ENCODE assay signal across 22 cellular contexts in the genomic region with DNA sequence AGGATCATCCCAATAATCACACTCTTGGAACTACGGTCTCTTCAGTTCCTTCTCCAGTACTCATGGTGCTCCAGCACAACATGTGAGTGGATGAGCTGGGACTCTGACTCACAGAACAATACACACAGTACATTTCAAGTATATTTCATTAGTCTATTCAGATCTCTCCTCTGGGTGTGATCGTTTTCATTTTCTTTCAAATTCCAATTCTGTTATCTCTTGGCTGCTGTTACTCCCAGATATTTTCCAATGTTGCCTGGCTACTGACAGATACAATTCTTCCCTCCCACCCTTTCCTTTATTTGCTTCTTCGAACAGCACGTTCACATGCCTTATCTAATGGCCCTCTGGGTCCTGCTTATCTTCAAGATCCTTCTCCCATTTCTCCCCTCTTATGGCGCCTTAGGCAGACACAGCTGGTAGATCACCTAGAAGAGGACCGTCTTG.
A peak's percentile ranks its signal among the peaks of the same experiment; 100 is the strongest.
DNase-seq lines count a peak whose midpoint lies in the region; ATAC-seq and TF ChIP-seq lines count a peak whose summit lies in the region.
"Had no signal": no experiment of that assay in that cellular context is flagged by ENCODE, and none has a peak within 500 bp of the region (broad histone marks: within the 10 kb centered on the region; RNA-seq: fewer than 3 reads in every experiment).

No MANE protein-coding gene starts in this region.

- H3K4me2 ChIP-seq in mesendoderm (ENCODE audit: low read length) (no peak overlapping the region), PC-3 (ENCODE audit: low read length) (no peak overlapping the region)
- H3K4me2 ChIP-seq: KMS-11 had no signal

- DNase-seq in Right ventricle myocardium superior (no peak), cardiac septum (ENCODE audit: low spot score) (no peak), foreskin keratinocyte (peak; percentile 12 to 28), mesendoderm (peak; percentile 31), aorta (no peak), PC-3 (no peak)
- DNase-seq in activated CD8-positive, alpha-beta memory T cell treated with anti-CD3 and anti-CD28 coated beads, Interleukin-2, amount 50 U/mL, for 48 hours = no peak
- DNase-seq: activated CD4-positive, alpha-beta memory T cell treated with anti-CD3 and anti-CD28 coated beads for 36 hours; activated CD4-positive, CD25-positive, alpha-beta regulatory T cell; activated gamma-delta T cell treated with Interleukin-2 at 50 U/mL for 16 hours; AML-193; CD8-positive, alpha-beta memory T cell; glutamatergic neuron; stimulated activated CD4-positive, alpha-beta T cell treated with anti-CD3 and anti-CD28 coated beads, Interleukin-12 subunit alpha, Interleukin-12 subunit beta, amount 100 ng/mL, for 4 hours; stimulated activated naive CD8-positive, alpha-beta T cell treated with anti-CD3 and anti-CD28 coated beads, Interleukin-15, amount 100 ng/mL, for 72 hours; upper lobe of right lung had no signal

- no peaks in the 10 kb centered on the region for H3K79me2 ChIP-seq in mesendoderm (ENCODE audit: control insufficient read depth, insufficient read depth, low read length)
- H3K79me2 ChIP-seq in PC-3 (ENCODE audit: low read length) = no peaks in the 10 kb centered on the region

- no peak overlapping the region for H2BK15ac ChIP-seq in mesendoderm (replicated peaks; ENCODE audit: low read depth)

- no peak overlapping the region for H3K4me3 ChIP-seq in mesendoderm (ENCODE audit: low read length)
- H3K4me3 ChIP-seq in aorta (ENCODE audit: low read length in 2 of 2) = no peak overlapping the region
- H3K4me3 ChIP-seq in PC-3 (ENCODE audit: low read length) = no peak overlapping the region
- H3K4me3 ChIP-seq: adrenal gland, esophagus muscularis mucosa, upper lobe of right lung had no signal

- no peak overlapping the region for H3K23ac ChIP-seq in mesendoderm (ENCODE audit: low read length)

- intact Hi-C loops in Right ventricle myocardium superior (cut with DNase I) = no loop called here
- intact Hi-C loops in cardiac septum (cut with DNase I) = no loop called here
- intact Hi-C loops in aorta (cut with DNase I) = loop anchor here (5.0 to 10.0 kb wide), 3 partner anchors 111 to 218 kb away; a partner anchor contains a TSS
- intact Hi-C loops in PC-3 (cut with micrococcal nuclease) = no loop called here

- ATAC-seq in Right ventricle myocardium superior (ENCODE audit: poor library complexity) (peak; percentile 68), foreskin keratinocyte (peak; percentile 73), aorta (ENCODE audit: low FRiP score) (peak; percentile 73), PC-3 (no peak), GM18858 (IDR thresholded peaks at IDR 0.05; ENCODE audit: unreplicated experiment) (no peak)
- ATAC-seq: stimulated activated naive CD8-positive, alpha-beta T cell treated with anti-CD3 and anti-CD28 coated beads, Interleukin-15, amount 100 ng/mL, for 72 hours had no signal

- H2BK5ac ChIP-seq in mesendoderm (ENCODE audit: low read length) = no peak overlapping the region

- no TSS peak for BruUV-seq in PC-3 (replicated peaks; lab: Mats Ljungman, UMichigan)

- H3K9ac ChIP-seq in mesendoderm (ENCODE audit: low read length) (no peak overlapping the region), PC-3 (ENCODE audit: low read length) (no peak overlapping the region)
- H3K9ac ChIP-seq: KMS-11 had no signal

- H2AFZ ChIP-seq in PC-3 (ENCODE audit: low read length) = no peak overlapping the region

- H3K9me3 ChIP-seq in aorta (ENCODE audit: control insufficient read depth, low read length) = no peaks in the 10 kb centered on the region
- no peaks in the 10 kb centered on the region for H3K9me3 ChIP-seq in PC-3 (ENCODE audit: low read length)
- H3K9me3 ChIP-seq: adrenal gland, neutrophil, upper lobe of right lung had no signal

- no peak overlapping the region for H4K8ac ChIP-seq in mesendoderm (ENCODE audit: low read depth, low read length)

- H3K9me2 ChIP-seq in PC-3 (replicated peaks; ENCODE audit: low read length) = no peaks in the 10 kb centered on the region

- CTCF ChIA-PET in PC-3 (lab: Charles Lee) = no interaction called here

- POLR2A ChIA-PET in PC-3 (lab: Charles Lee; ENCODE audit: unreplicated experiment) = no interaction called here

- no peaks in the 10 kb centered on the region for H4K20me1 ChIP-seq in PC-3 (ENCODE audit: low read length)

- no peak overlapping the region for H2BK120ac ChIP-seq in mesendoderm (ENCODE audit: low read depth, low read length)

- H3K4ac ChIP-seq in mesendoderm (ENCODE audit: low read depth, low read length) = no peak overlapping the region

- H4K5ac ChIP-seq in mesendoderm (ENCODE audit: low read length) = no peak overlapping the region

- H3K4me1 ChIP-seq in foreskin keratinocyte (no peaks in the 10 kb centered on the region), mesendoderm (ENCODE audit: control insufficient read depth, low read depth, low read length) (no peaks in the 10 kb centered on the region), aorta (ENCODE audit: control insufficient read depth in 1 of 2, insufficient read depth in 2 of 2, low read length in 2 of 2) (no peaks in the 10 kb centered on the region), PC-3 (ENCODE audit: insufficient read depth, low read length) (no peaks in the 10 kb centered on the region)
- H3K4me1 ChIP-seq: adrenal gland, esophagus muscularis mucosa, upper lobe of right lung had no signal

- H3K36me3 ChIP-seq in mesendoderm (ENCODE audit: control insufficient read depth, insufficient read depth, low read length) (no peaks in the 10 kb centered on the region), aorta (ENCODE audit: control insufficient read depth in 1 of 2, insufficient read depth in 2 of 2, low read length in 1 of 2) (no peaks in the 10 kb centered on the region), PC-3 (ENCODE audit: low read depth, low read length) (no peaks in the 10 kb centered on the region)
- H3K36me3 ChIP-seq: adrenal gland, esophagus muscularis mucosa, neutrophil, upper lobe of right lung had no signal

- H3K18ac ChIP-seq in mesendoderm (ENCODE audit: low read length) = no peak overlapping the region

- H3K27ac ChIP-seq in foreskin keratinocyte (no peak overlapping the region), mesendoderm (ENCODE audit: low read depth, low read length) (no peak overlapping the region), aorta (ENCODE audit: low read depth in 1 of 2, low read length in 2 of 2) (no peak overlapping the region), PC-3 (ENCODE audit: low read length) (no peak overlapping the region)
- H3K27ac ChIP-seq: adrenal gland, esophagus muscularis mucosa, KMS-11, neutrophil, RWPE1, upper lobe of right lung had no signal

- no CpG with 5 or more reads among the region's 6 CpGs for WGBS in mesendoderm (ENCODE audit: extremely low coverage, insufficient coverage, low lambda C conversion rate)
- 39 to 41% methylated on average over 6 of the region's 6 CpGs for WGBS in aorta, 2 donors

- no peaks in the 10 kb centered on the region for H3K79me1 ChIP-seq in mesendoderm (ENCODE audit: low read length)

- no peak overlapping the region for H2AK5ac ChIP-seq in mesendoderm (ENCODE audit: low read length)

- H3K27me3 ChIP-seq in foreskin keratinocyte (no peaks in the 10 kb centered on the region), mesendoderm (ENCODE audit: insufficient read depth, low read length, poor library complexity) (no peaks in the 10 kb centered on the region), aorta (ENCODE audit: control insufficient read depth in 1 of 2, insufficient read depth in 2 of 2, low read length in 1 of 2) (no peaks in the 10 kb centered on the region), PC-3 (ENCODE audit: low read length) (no peaks in the 10 kb centered on the region)
- H3K27me3 ChIP-seq: adrenal gland, esophagus muscularis mucosa, upper lobe of right lung had no signal

- H3F3A ChIP-seq in PC-3 (ENCODE audit: low read length, unreplicated experiment) = no peaks in the 10 kb centered on the region

- no peak overlapping the region for H3K56ac ChIP-seq in mesendoderm (ENCODE audit: low read length)

- no peak for TF ChIP-seq CTCF in foreskin keratinocyte (conservative IDR thresholded peaks at IDR 0.05)
- no peak for TF ChIP-seq CTCF in PC-3 (conservative IDR thresholded peaks at IDR 0.05; ENCODE audit: low read depth, low read length)

Comparison
In these comparisons a context has a peak if more than half of its experiments do, and no peak if none do; other contexts are left out.
1. ATAC-seq: peak in Right ventricle myocardium superior (single experiment), foreskin keratinocyte (single experiment) and aorta (single experiment); none in PC-3 (single experiment) and GM18858 (single experiment).
2. DNase-seq: peak in foreskin keratinocyte (2 of 2) and mesendoderm (single experiment); none in Right ventricle myocardium superior (single experiment), cardiac septum (single experiment), aorta (0 of 2), PC-3 (single experiment) and activated CD8-positive, alpha-beta memory T cell treated with anti-CD3 and anti-CD28 coated beads, Interleukin-2, amount 50 U/mL, for 48 hours (single experiment).
3. intact Hi-C loops: an anchor here in aorta (5.0 to 10.0 kb wide); none called in Right ventricle myocardium superior, cardiac septum and PC-3.